8 cellular contexts compared by ENCODE assay signal in the genomic region with DNA sequence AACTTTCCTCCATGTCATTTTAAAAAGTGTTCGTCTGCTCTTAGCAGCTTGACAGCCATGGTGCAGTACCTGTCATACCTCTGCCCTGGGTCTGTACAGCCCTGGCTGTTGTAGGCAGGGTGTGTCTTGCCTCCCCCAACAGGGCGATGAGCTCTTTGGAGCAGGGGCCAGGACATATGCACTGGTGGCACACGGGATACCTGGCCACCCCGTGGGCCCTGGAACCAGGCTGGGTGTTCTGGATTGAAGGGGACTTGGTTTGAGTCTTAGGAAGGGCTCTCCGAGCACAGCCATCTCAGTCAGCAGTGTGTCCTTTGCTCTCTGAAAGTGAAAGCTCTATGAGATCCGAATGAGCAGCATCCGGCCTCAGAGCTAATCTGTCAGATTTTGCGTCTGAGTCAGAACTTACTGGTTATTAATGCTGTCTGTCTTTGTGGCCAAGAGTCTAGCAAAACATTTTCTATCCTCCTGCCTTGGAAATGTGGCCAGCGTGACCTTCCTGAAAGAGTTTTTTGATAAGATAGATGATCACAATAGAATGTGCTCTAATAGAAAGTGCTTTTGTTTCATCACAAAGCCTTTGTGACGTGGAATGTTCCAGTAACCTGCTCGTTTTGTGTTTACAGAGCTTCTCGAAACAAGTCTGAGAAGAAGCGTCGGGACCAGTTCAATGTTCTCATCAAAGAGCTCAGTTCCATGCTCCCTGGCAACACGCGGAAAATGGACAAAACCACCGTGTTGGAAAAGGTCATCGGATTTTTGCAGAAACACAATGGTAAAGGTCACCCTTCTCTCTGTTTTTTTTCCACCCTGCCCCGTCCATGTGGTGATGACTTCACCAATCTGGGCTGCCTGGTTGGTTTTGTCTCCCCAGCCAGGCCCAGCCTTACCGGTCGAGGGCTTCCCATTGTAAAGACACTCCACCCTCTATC.
DNase-seq lines count a peak whose midpoint lies in the region; ATAC-seq and TF ChIP-seq lines count a peak whose summit lies in the region.

No MANE protein-coding gene starts in this region.

- DNase-seq in ELR (ENCODE audit: low read depth) (peak; percentile 87), HFFc6 (peak; percentile 76), fibroblast of pulmonary artery (ENCODE audit: low read depth) (peak; percentile 89), sciatic nerve (ENCODE audit: low spot score) (no peak), NCI-H2081 (lab: John Stamatoyannopoulos, UW) (no peak), kidney glomerular epithelial cell (lab: John Stamatoyannopoulos, UW) (no peak), posterior vena cava (ENCODE audit: low spot score) (no peak)
- peak; percentile 66 for DNase-seq in activated CD4-positive, alpha-beta memory T cell treated with anti-CD3 and anti-CD28 coated beads for 36 hours

- no peak for TF ChIP-seq CTCF in HFFc6 (IDR thresholded peaks at IDR 0.05)
- TF ChIP-seq CTCF in fibroblast of pulmonary artery (IDR thresholded peaks at IDR 0.05; ENCODE audit: low read length, missing control alignments): no peak

- CTCF ChIA-PET in activated CD4-positive, alpha-beta memory T cell treated with anti-CD3 and anti-CD28 coated beads for 36 hours (lab: Charles Lee): interaction anchor here (2.0 kb wide), 1 partner anchor 194 kb away, joined by 5 read pairs; no protein-coding TSS in a partner anchor

- H3K4me3 Mint-ChIP-seq in HFFc6: peak overlapping the region; percentile 79
- H3K4me3 Mint-ChIP-seq in activated CD4-positive, alpha-beta memory T cell treated with anti-CD3 and anti-CD28 coated beads for 36 hours: peak overlapping the region; percentile 60

- POLR2A ChIA-PET in activated CD4-positive, alpha-beta memory T cell treated with anti-CD3 and anti-CD28 coated beads for 36 hours (lab: Charles Lee): interaction anchor here (0.6 to 0.9 kb wide), 2 partner anchors 16 to 152 kb away, joined by 3 read pairs; no protein-coding TSS in a partner anchor

- peaks cover 2% of the 10 kb centered on the region; the same call in 1 of the 2 replicates for H3K27me3 Mint-ChIP-seq in HFFc6 (ENCODE audit: insufficient read depth)
- H3K27me3 Mint-ChIP-seq in activated CD4-positive, alpha-beta memory T cell treated with anti-CD3 and anti-CD28 coated beads for 36 hours: no peaks in the 10 kb centered on the region

- intact Hi-C loops in activated CD4-positive, alpha-beta memory T cell treated with anti-CD3 and anti-CD28 coated beads for 36 hours (cut with micrococcal nuclease): loop anchor here (2.0 kb wide), 1 partner anchor 16 kb away; no protein-coding TSS in a partner anchor
- intact Hi-C loops in sciatic nerve (cut with DNase I): no loop called here
- intact Hi-C loops in posterior vena cava (cut with DNase I): no loop called here

- ATAC-seq in sciatic nerve: peak; percentile 73

- peak overlapping the region; percentile 50 for H3K4me3 ChIP-seq in fibroblast of pulmonary artery (replicated peaks; ENCODE audit: low read depth, low read length)

- peaks cover 31% of the 10 kb centered on the region for H3K36me3 Mint-ChIP-seq in HFFc6 (ENCODE audit: low read depth)
- H3K36me3 Mint-ChIP-seq in activated CD4-positive, alpha-beta memory T cell treated with anti-CD3 and anti-CD28 coated beads for 36 hours: peaks cover 2% of the 10 kb centered on the region

- peaks cover 47% of the 10 kb centered on the region for H3K4me1 Mint-ChIP-seq in HFFc6 (ENCODE audit: low read depth)
- H3K4me1 Mint-ChIP-seq in activated CD4-positive, alpha-beta memory T cell treated with anti-CD3 and anti-CD28 coated beads for 36 hours (ENCODE audit: low read depth): peaks cover 17% of the 10 kb centered on the region

- peak overlapping the region; percentile 84 for H3K27ac Mint-ChIP-seq in HFFc6
- peak overlapping the region; percentile 91 for H3K27ac Mint-ChIP-seq in activated CD4-positive, alpha-beta memory T cell treated with anti-CD3 and anti-CD28 coated beads for 36 hours

- no peaks in the 10 kb centered on the region for H3K9me3 Mint-ChIP-seq in HFFc6
- no peaks in the 10 kb centered on the region for H3K9me3 Mint-ChIP-seq in activated CD4-positive, alpha-beta memory T cell treated with anti-CD3 and anti-CD28 coated beads for 36 hours

Comparison
In these comparisons a context has a peak if more than half of its experiments do, and no peak if none do; other contexts are left out.
1. DNase-seq: peak in ELR (single experiment), HFFc6 (single experiment), activated CD4-positive, alpha-beta memory T cell treated with anti-CD3 and anti-CD28 coated beads for 36 hours (single experiment) and fibroblast of pulmonary artery (single experiment); none in sciatic nerve (single experiment), NCI-H2081 (0 of 2), kidney glomerular epithelial cell (single experiment) and posterior vena cava (single experiment).